Comparison of ENCODE assay signal across 1 cellular context in genomic region chr15:26007151-26007550, GRCh38.
TF ChIP-seq lines count a peak whose summit lies in the region.

No MANE protein-coding gene starts in this region.

TF ChIP-seq in H1, 55 proteins besides CTCF, POLR2A, EP300 and RAD21 (continued from another document):
- no peak for TF ChIP-seq RNF2 (IDR thresholded peaks at IDR 0.05; ENCODE audit: borderline replicate concordance, low read depth, low read length, missing control alignments, poor library complexity, severe bottlenecking)
- no peak for TF ChIP-seq SIRT6 (IDR thresholded peaks at IDR 0.05; ENCODE audit: low read length)
- TF ChIP-seq FOSL1 (IDR thresholded peaks at IDR 0.05; ENCODE audit: insufficient read depth, low read depth, low read length) = no peak
